19 cellular contexts compared by ENCODE assay signal in genomic region chr2:120624738-120625446, GRCh38.
DNase-seq lines count a peak whose midpoint lies in the region; ATAC-seq and TF ChIP-seq lines count a peak whose summit lies in the region.
"Had no signal": no experiment of that assay in that cellular context is flagged by ENCODE, and none has a peak within 500 bp of the region (broad histone marks: within the 10 kb centered on the region; RNA-seq: fewer than 3 reads in every experiment).

No MANE protein-coding gene starts in this region.

- intact Hi-C loops in cardiac septum (cut with DNase I) = no loop called here
- intact Hi-C loops in right cardiac atrium (cut with DNase I) = no loop called here
- intact Hi-C loops in breast epithelium (cut with DNase I; ENCODE audit: low total_unique reads) = no loop called here
- intact Hi-C loops in posterior vena cava (cut with DNase I) = no loop called here

- no peak for TF ChIP-seq CTCF in breast epithelium (IDR thresholded peaks at IDR 0.05)

- no peaks in the 10 kb centered on the region for H3K9me3 ChIP-seq in right cardiac atrium (ENCODE audit: control insufficient read depth, low read length)
- H3K9me3 ChIP-seq in breast epithelium = no peaks in the 10 kb centered on the region

- WGBS in right cardiac atrium = 78% methylated on average over 15 of the region's 15 CpGs

- H3K27me3 ChIP-seq in right cardiac atrium (ENCODE audit: control insufficient read depth, insufficient read depth) = no peaks in the 10 kb centered on the region
- no peaks in the 10 kb centered on the region for H3K27me3 ChIP-seq in breast epithelium

- no peak for TF ChIP-seq POLR2A in breast epithelium (IDR thresholded peaks at IDR 0.05)

- ATAC-seq in right cardiac atrium = no peak
- ATAC-seq in HG03045 (IDR thresholded peaks at IDR 0.05; ENCODE audit: unreplicated experiment) = no peak
- ATAC-seq in HG02973 (IDR thresholded peaks at IDR 0.05; ENCODE audit: unreplicated experiment) = no peak
- ATAC-seq: GM23338, Panc1 had no signal

- no peak overlapping the region for H3K4me3 ChIP-seq in right cardiac atrium (ENCODE audit: low read length)
- no peak overlapping the region for H3K4me3 ChIP-seq in breast epithelium
- H3K4me3 ChIP-seq: GM23338 had no signal

- no peaks in the 10 kb centered on the region for H3K36me3 ChIP-seq in breast epithelium

- no peaks in the 10 kb centered on the region for H3K4me1 ChIP-seq in right cardiac atrium (ENCODE audit: control insufficient read depth, insufficient read depth, low read length)
- H3K4me1 ChIP-seq in breast epithelium = no peaks in the 10 kb centered on the region

- DNase-seq in cardiac septum (ENCODE audit: low spot score) (peak; percentile 74), right cardiac atrium (no peak), breast epithelium (ENCODE audit: low spot score in 2 of 2) (no peak), posterior vena cava (ENCODE audit: low spot score) (peak; percentile 74), NCI-H2196 (lab: John Stamatoyannopoulos, UW; ENCODE audit: unreplicated experiment) (no peak), DMS53 treated with DMSO at 0.1 percent for 48 hours (lab: John Stamatoyannopoulos, UW; ENCODE audit: unreplicated experiment) (no peak)
- DNase-seq: CD8-positive, alpha-beta memory T cell; DMS 273 treated with DMSO at 0.1 percent for 48 hours; GF-D8; Kasumi-1; NCI-H1105; NCI-H1694 treated with DMSO at 0.1 percent for 48 hours; NCI-H2107; NCI-H226; NCI-H526 had no signal

- no peak overlapping the region for H3K27ac ChIP-seq in right cardiac atrium (ENCODE audit: low read length)
- H3K27ac ChIP-seq in breast epithelium = peak overlapping the region; percentile 36 to 85

Comparison
In these comparisons a context has a peak if more than half of its experiments do, and no peak if none do; other contexts are left out.
1. DNase-seq: peak in cardiac septum (single experiment) and posterior vena cava (single experiment); none in right cardiac atrium (0 of 3), breast epithelium (0 of 2), NCI-H2196 (single experiment) and DMS53 treated with DMSO at 0.1 percent for 48 hours (single experiment).